29 cellular contexts compared by ENCODE assay signal in genomic region chr2:108219688-108220087, GRCh38. TPM values are rescaled to one million over a fixed set of nuclear protein-coding genes. Genes with fewer than 3 reads are reported as not detected.
"Had no signal": no experiment of that assay in that cellular context is flagged by ENCODE, and none has a peak within 500 bp of the region (broad histone marks: within the 10 kb centered on the region; RNA-seq: fewer than 3 reads in every experiment).

No MANE protein-coding gene starts in this region.

- DNase-seq: activated CD4-positive, alpha-beta T cell treated with anti-CD3 and anti-CD28 coated beads for 1 hour; activated CD4-positive, alpha-beta T cell treated with anti-CD3 and anti-CD28 coated beads, Interleukin-2, amount 50 U/mL, for 1 hour; activated CD8-positive, alpha-beta T cell treated with anti-CD3 and anti-CD28 coated beads, Interleukin-2, amount 10 ng/mL, durations not matched to agents 7 days and 5 days; activated gamma-delta T cell treated with Interleukin-2 at 50 U/mL for 16 hours; activated T-cell treated with anti-CD3 and anti-CD28 coated beads, Interleukin-2, amount 50 U/mL, for 1 hour; anterior cingulate cortex; effector CD4-positive, alpha-beta T cell; erythroblast; foreskin keratinocyte; hippocampal formation; left ventricle myocardium superior; nephron progenitor cell; stimulated activated CD4-positive, alpha-beta T cell treated with anti-CD3 and anti-CD28 coated beads, Interleukin-2, amount 100 ng/mL, for 48 hours; stimulated activated CD8-positive, alpha-beta memory T cell treated with anti-CD3 and anti-CD28 coated beads, Interleukin-4, amount 100 ng/mL, for 48 hours; stimulated activated naive CD4-positive, alpha-beta T cell; testis; trophoblast cell; WERI-Rb-1 had no signal

- H3K4me3 Mint-ChIP-seq: activated CD8-positive, alpha-beta T cell treated with anti-CD3 and anti-CD28 coated beads, Interleukin-2, amount 10 ng/mL, durations not matched to agents 7 days and 5 days; activated naive CD4-positive, alpha-beta T cell treated with anti-CD3 and anti-CD28 coated beads, Interleukin-2, amount 50 U/mL, for 24 hours; brain; dendritic cell treated with granulocyte-macrophage colony-stimulating factor and Interleukin-4, amounts not matched to agents 40 ng/mL and 50 ng/mL, for 4 days; memory B cell; nephron progenitor cell had no signal

- H3K27me3 Mint-ChIP-seq: dendritic cell treated with granulocyte-macrophage colony-stimulating factor and Interleukin-4, amounts not matched to agents 40 ng/mL and 50 ng/mL, for 4 days had no signal

- H3K9me3 ChIP-seq: testis, vagina had no signal

- H3K4me1 Mint-ChIP-seq: activated naive CD4-positive, alpha-beta T cell treated with anti-CD3 and anti-CD28 coated beads, Interleukin-2, amount 50 U/mL, for 24 hours; memory B cell; nephron progenitor cell had no signal

- H3K27me3 ChIP-seq: foreskin keratinocyte, testis, vagina had no signal

- H3K27ac Mint-ChIP-seq: activated CD8-positive, alpha-beta T cell treated with anti-CD3 and anti-CD28 coated beads, Interleukin-2, amount 10 ng/mL, durations not matched to agents 7 days and 5 days; activated naive CD4-positive, alpha-beta T cell treated with anti-CD3 and anti-CD28 coated beads, Interleukin-2, amount 50 U/mL, for 24 hours; brain; dendritic cell treated with granulocyte-macrophage colony-stimulating factor and Interleukin-4, amounts not matched to agents 40 ng/mL and 50 ng/mL, for 4 days; memory B cell; nephron progenitor cell had no signal

- ATAC-seq: activated CD8-positive, alpha-beta T cell treated with anti-CD3 and anti-CD28 coated beads, Interleukin-2, amount 10 ng/mL, durations not matched to agents 7 days and 5 days; foreskin keratinocyte; sciatic nerve had no signal

- H3K4me1 ChIP-seq: foreskin keratinocyte, testis had no signal

- H3K27ac ChIP-seq: foreskin keratinocyte, testis, vagina, WERI-Rb-1 had no signal

- H3K4me3 ChIP-seq: testis, vagina had no signal

- FAIRE-seq: endometrium had no signal

- H3K36me3 ChIP-seq: vagina, WERI-Rb-1 had no signal

- H3K36me3 Mint-ChIP-seq: brain, memory B cell had no signal

RNA-seq across cellular contexts. Expression of gene SULT1C3, which starts 20.1 kb away (rescaled TPM):
- total RNA-seq: activated CD8-positive, alpha-beta T cell treated with anti-CD3 and anti-CD28 coated beads, Interleukin-2, amount 10 ng/mL, durations not matched to agents 7 days and 5 days; cardiac septum; fibroblast of lung; foreskin keratinocyte; left ventricle myocardium superior; mononuclear cell; sciatic nerve; T-helper 2 cell treated with Interferon-gamma antibody and Interleukin-4, amounts not matched to agents 100 ng/mL and 5 ng/mL, for 36 hours; testis; vagina had no signal
- polyA plus RNA-seq: fibroblast of lung, foreskin keratinocyte had no signal
